In the genomic region with DNA sequence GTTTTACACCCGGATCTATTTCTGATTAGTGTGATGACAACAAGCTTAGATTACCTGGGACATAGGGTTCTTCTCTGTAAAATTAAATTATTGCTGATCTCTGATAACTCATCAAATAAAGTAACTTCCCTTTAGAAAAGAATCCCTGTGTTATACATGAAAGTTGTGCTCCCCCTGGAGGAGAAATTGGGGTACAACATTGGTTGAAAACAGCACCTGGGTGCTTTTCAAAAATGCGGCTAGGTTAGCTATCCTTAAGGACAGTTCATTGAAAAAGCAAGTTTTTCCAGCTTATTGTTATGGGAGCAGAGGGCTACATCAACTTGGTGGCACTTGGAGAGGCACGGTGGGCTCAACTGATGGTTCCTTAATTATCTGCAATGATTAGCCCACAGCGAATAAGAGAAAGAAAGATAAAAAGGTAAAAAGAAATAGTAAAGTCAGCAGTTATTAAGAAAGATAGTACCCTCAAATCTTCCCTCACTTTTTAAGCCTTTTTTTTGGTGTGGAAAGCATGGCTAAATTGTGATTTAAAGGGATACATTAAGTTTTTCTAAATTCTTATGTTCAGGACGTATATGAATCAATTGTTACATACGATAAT, we compare ENCODE assay signal across 8 cellular contexts.
DNase-seq lines count a peak whose midpoint lies in the region; ATAC-seq, FAIRE-seq and TF ChIP-seq lines count a peak whose summit lies in the region.

No MANE protein-coding gene starts in this region.

- no peaks in the 10 kb centered on the region for H3K4me1 ChIP-seq in right lobe of liver

- no peak for FAIRE-seq in GM12892 (lab: Jason Lieb, UNC)

- WGBS in right lobe of liver (ENCODE audit: insufficient coverage, low coverage, low lambda C conversion rate, missing lambda C conversion rate), result 24% methylated on average over 6 of the region's 6 CpGs

- H3K27ac ChIP-seq in brain microvascular endothelial cell (no peak overlapping the region), right lobe of liver (no peak overlapping the region)

- no peak for TF ChIP-seq POLR2A in right lobe of liver (IDR thresholded peaks at IDR 0.05)
- no peak for TF ChIP-seq POLR2A in GM12892 (IDR thresholded peaks at IDR 0.05; ENCODE audit: low read depth, low read length)

- H3K27me3 ChIP-seq in brain microvascular endothelial cell (replicated peaks), result no peaks in the 10 kb centered on the region
- no peaks in the 10 kb centered on the region for H3K27me3 ChIP-seq in right lobe of liver

- TF ChIP-seq CTCF in brain microvascular endothelial cell (IDR thresholded peaks at IDR 0.05; ENCODE audit: low read depth, low read length, missing control alignments), result peak; percentile 81
- peak; percentile 48 to 76 (median 71) for TF ChIP-seq CTCF in right lobe of liver (IDR thresholded peaks at IDR 0.05)

- no peaks in the 10 kb centered on the region for H3K36me3 ChIP-seq in brain microvascular endothelial cell (replicated peaks)
- no peaks in the 10 kb centered on the region for H3K36me3 ChIP-seq in right lobe of liver

- H3K9me3 ChIP-seq in right lobe of liver, result no peaks in the 10 kb centered on the region

- ATAC-seq in GM18499 (IDR thresholded peaks at IDR 0.05; ENCODE audit: insufficient read depth, unreplicated experiment) (peak; percentile 72), HG03139 (IDR thresholded peaks at IDR 0.05; ENCODE audit: unreplicated experiment) (peak; percentile 54), right lobe of liver (peak; percentile 56 to 73 (median 66)), sciatic nerve (no peak)

- DNase-seq in CMK (ENCODE audit: low read depth) (peak; percentile 5), NCI-H774 (lab: John Stamatoyannopoulos, UW) (peak; percentile 36), brain microvascular endothelial cell (peak; percentile 40), right lobe of liver (no peak), sciatic nerve (ENCODE audit: low spot score) (no peak), GM12892 (ENCODE audit: insufficient read length) (no peak)

- intact Hi-C loops in right lobe of liver (cut with DNase I), result no loop called here
- intact Hi-C loops in sciatic nerve (cut with DNase I), result no loop called here

- in situ Hi-C loops in brain microvascular endothelial cell (cut with HindIII; ENCODE audit: low pct_ligation_motif_present, low sequenced_read_pairs), result no loop called here

- H3K4me3 ChIP-seq in brain microvascular endothelial cell (ENCODE audit: low read depth, low read length) (no peak overlapping the region), right lobe of liver (no peak overlapping the region)

Comparison
In these comparisons a context has a peak if more than half of its experiments do, and no peak if none do; other contexts are left out.
1. DNase-seq: peak in CMK (single experiment), NCI-H774 (single experiment) and brain microvascular endothelial cell (single experiment); none in right lobe of liver (0 of 3), sciatic nerve (single experiment) and GM12892 (single experiment).